ENCODE assay signal across 28 cellular contexts in genomic region chr3:71838406-71838805, GRCh38. TPM values are rescaled to one million over a fixed set of nuclear protein-coding genes. Genes with fewer than 3 reads are reported as not detected.
"Had no signal": no experiment of that assay in that cellular context is flagged by ENCODE, and none has a peak within 500 bp of the region (broad histone marks: within the 10 kb centered on the region; RNA-seq: fewer than 3 reads in every experiment).

No MANE protein-coding gene starts in this region.

- ATAC-seq: activated CD4-positive, alpha-beta T cell treated with anti-CD3 and anti-CD28 coated beads for 36 hours; activated T-cell treated with anti-CD3 and anti-CD28 coated beads, Interleukin-2, amount 50 U/mL, for 4 hours; left cardiac atrium; sciatic nerve; stimulated activated effector memory CD8-positive, alpha-beta T cell treated with anti-CD3 and anti-CD28 coated beads, Interleukin-12 subunit alpha, Interleukin-12 subunit beta, amount 100 ng/mL, for 72 hours; stimulated activated naive CD8-positive, alpha-beta T cell treated with anti-CD3 and anti-CD28 coated beads, Interleukin-15, amount 100 ng/mL, for 72 hours had no signal

- H3K4me3 ChIP-seq: adrenal gland, ascending aorta, esophagus muscularis mucosa, tibial artery had no signal

- H3K36me3 ChIP-seq: adrenal gland, ascending aorta, brain microvascular endothelial cell, esophagus muscularis mucosa, tibial artery had no signal

- H3K9me3 ChIP-seq: adrenal gland, ascending aorta, esophagus muscularis mucosa, tibial artery had no signal

- H3K27ac ChIP-seq: adrenal gland, ascending aorta, brain microvascular endothelial cell, esophagus muscularis mucosa, tibial artery had no signal

- H3K27me3 ChIP-seq: adrenal gland, ascending aorta, brain microvascular endothelial cell, esophagus muscularis mucosa had no signal

- H3K4me1 ChIP-seq: adrenal gland, ascending aorta, esophagus muscularis mucosa, tibial artery had no signal

- FAIRE-seq: frontal cortex, small intestine, TTC549, urothelium cell line had no signal

- DNase-seq: activated B cell treated with CpG ODN at 0.5 μM for 24 hours; activated CD4-positive, alpha-beta T cell treated with anti-CD3 and anti-CD28 coated beads for 36 hours; activated CD4-positive, alpha-beta T cell treated with anti-CD3 and anti-CD28 coated beads, Interleukin-2, amount 50 U/mL, for 4 hours; activated CD8-positive, alpha-beta memory T cell treated with anti-CD3 and anti-CD28 coated beads for 24 hours; activated CD8-positive, alpha-beta memory T cell treated with anti-CD3 and anti-CD28 coated beads, Interleukin-2, amount 50 U/mL, for 48 hours; activated naive CD4-positive, alpha-beta T cell; activated T-cell treated with anti-CD3 and anti-CD28 coated beads, Interleukin-2, amount 50 U/mL, for 4 hours; adrenal gland; brain microvascular endothelial cell; caudate nucleus; dermis blood vessel endothelial cell; effector CD8-positive, alpha-beta T cell; glutamatergic neuron; hippocampal formation; left cardiac atrium; nucleus accumbens; small intestine; stimulated activated CD4-positive, alpha-beta T cell treated with anti-CD3 and anti-CD28 coated beads, Interleukin-2, amount 100 ng/mL, for 24 hours; stimulated activated naive CD8-positive, alpha-beta T cell treated with anti-CD3 and anti-CD28 coated beads, Interleukin-15, amount 100 ng/mL, for 72 hours; tibial artery had no signal

RNA-seq across cellular contexts. Expression of gene PROK2, which starts 53.5 kb away (rescaled TPM):
- total RNA-seq: activated B cell treated with CpG ODN at 0.5 μM for 24 hours, ascending aorta, dermis blood vessel endothelial cell, lower leg skin had no signal
